Comparison of ENCODE assay signal across 1 cellular context in the genomic region with DNA sequence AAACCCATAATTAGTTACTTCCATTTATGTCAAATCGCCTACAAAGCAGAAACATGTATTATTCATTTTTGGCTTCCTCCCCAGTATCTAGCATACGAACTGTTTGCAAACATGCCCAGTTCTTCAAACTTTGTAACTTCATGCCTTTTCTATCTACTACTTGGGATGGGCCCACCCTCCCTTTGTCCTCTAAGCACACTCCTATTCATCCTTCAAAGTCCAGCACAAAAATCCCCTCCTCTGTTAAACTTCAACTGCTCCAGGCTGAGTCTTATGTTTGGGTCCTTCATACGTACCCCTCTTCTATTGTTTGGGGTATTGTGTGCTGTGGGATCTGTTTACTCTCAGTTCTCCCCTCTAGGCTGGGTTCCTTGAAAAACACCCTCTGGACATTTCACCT.
TF ChIP-seq lines count a peak whose summit lies in the region.

No MANE protein-coding gene starts in this region.

TF ChIP-seq in SK-N-SH, 30 proteins besides CTCF, POLR2A, EP300 and RAD21 (continued from another document):
- TF ChIP-seq, protein P1, sequence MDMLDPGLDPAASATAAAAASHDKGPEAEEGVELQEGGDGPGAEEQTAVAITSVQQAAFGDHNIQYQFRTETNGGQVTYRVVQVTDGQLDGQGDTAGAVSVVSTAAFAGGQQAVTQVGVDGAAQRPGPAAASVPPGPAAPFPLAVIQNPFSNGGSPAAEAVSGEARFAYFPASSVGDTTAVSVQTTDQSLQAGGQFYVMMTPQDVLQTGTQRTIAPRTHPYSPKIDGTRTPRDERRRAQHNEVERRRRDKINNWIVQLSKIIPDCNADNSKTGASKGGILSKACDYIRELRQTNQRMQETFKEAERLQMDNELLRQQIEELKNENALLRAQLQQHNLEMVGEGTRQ (IDR thresholded peaks at IDR 0.05; ENCODE audit: borderline replicate concordance, low read depth, low read length) = no peak
- TF ChIP-seq RFX5 (IDR thresholded peaks at IDR 0.05; ENCODE audit: low read length) (no peak), YY1 (IDR thresholded peaks at IDR 0.05; ENCODE audit: low read depth) (no peak), FOXJ3 (CRISPR knock-in tag; IDR thresholded peaks at IDR 0.05) (no peak), GATA2 (CRISPR knock-in tag; IDR thresholded peaks at IDR 0.05) (no peak), JUND (IDR thresholded peaks at IDR 0.05) (no peak), RXRA (IDR thresholded peaks at IDR 0.05; ENCODE audit: borderline replicate concordance, low read depth) (no peak), TCF12 (IDR thresholded peaks at IDR 0.05) (no peak)
- TF ChIP-seq, protein P2, sequence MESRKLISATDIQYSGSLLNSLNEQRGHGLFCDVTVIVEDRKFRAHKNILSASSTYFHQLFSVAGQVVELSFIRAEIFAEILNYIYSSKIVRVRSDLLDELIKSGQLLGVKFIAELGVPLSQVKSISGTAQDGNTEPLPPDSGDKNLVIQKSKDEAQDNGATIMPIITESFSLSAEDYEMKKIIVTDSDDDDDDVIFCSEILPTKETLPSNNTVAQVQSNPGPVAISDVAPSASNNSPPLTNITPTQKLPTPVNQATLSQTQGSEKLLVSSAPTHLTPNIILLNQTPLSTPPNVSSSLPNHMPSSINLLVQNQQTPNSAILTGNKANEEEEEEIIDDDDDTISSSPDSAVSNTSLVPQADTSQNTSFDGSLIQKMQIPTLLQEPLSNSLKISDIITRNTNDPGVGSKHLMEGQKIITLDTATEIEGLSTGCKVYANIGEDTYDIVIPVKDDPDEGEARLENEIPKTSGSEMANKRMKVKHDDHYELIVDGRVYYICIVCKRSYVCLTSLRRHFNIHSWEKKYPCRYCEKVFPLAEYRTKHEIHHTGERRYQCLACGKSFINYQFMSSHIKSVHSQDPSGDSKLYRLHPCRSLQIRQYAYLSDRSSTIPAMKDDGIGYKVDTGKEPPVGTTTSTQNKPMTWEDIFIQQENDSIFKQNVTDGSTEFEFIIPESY (IDR thresholded peaks at IDR 0.05; ENCODE audit: borderline replicate concordance, low read depth) = no peak
- TF ChIP-seq, protein P3, sequence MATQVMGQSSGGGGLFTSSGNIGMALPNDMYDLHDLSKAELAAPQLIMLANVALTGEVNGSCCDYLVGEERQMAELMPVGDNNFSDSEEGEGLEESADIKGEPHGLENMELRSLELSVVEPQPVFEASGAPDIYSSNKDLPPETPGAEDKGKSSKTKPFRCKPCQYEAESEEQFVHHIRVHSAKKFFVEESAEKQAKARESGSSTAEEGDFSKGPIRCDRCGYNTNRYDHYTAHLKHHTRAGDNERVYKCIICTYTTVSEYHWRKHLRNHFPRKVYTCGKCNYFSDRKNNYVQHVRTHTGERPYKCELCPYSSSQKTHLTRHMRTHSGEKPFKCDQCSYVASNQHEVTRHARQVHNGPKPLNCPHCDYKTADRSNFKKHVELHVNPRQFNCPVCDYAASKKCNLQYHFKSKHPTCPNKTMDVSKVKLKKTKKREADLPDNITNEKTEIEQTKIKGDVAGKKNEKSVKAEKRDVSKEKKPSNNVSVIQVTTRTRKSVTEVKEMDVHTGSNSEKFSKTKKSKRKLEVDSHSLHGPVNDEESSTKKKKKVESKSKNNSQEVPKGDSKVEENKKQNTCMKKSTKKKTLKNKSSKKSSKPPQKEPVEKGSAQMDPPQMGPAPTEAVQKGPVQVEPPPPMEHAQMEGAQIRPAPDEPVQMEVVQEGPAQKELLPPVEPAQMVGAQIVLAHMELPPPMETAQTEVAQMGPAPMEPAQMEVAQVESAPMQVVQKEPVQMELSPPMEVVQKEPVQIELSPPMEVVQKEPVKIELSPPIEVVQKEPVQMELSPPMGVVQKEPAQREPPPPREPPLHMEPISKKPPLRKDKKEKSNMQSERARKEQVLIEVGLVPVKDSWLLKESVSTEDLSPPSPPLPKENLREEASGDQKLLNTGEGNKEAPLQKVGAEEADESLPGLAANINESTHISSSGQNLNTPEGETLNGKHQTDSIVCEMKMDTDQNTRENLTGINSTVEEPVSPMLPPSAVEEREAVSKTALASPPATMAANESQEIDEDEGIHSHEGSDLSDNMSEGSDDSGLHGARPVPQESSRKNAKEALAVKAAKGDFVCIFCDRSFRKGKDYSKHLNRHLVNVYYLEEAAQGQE (IDR thresholded peaks at IDR 0.05; ENCODE audit: low read depth, low read length) = no peak
